In genomic region chr18:43383031-43383430, GRCh38 we compare ENCODE assay signal across 17 cellular contexts.
DNase-seq lines count a peak whose midpoint lies in the region; ATAC-seq, FAIRE-seq and TF ChIP-seq lines count a peak whose summit lies in the region.
"Had no signal": no experiment of that assay in that cellular context is flagged by ENCODE, and none has a peak within 500 bp of the region (broad histone marks: within the 10 kb centered on the region; RNA-seq: fewer than 3 reads in every experiment).

No MANE protein-coding gene starts in this region.

- no peak overlapping the region for H3K27ac ChIP-seq in mesendoderm (ENCODE audit: low read depth, low read length)
- H3K27ac ChIP-seq: BLaER1 had no signal

- TF ChIP-seq CTCF in D721Med (IDR thresholded peaks at IDR 0.05; ENCODE audit: insufficient read depth, missing control alignments) = no peak

- peak; percentile 48 for FAIRE-seq in D721Med (lab: Jason Lieb, UNC)
- FAIRE-seq: G401.6, GM12891, GM18507, H54 had no signal

- no peak overlapping the region for H3K4me2 ChIP-seq in mesendoderm (ENCODE audit: low read length)
- H3K4me2 ChIP-seq: BLaER1, GM23338 had no signal

- H4K5ac ChIP-seq in mesendoderm (ENCODE audit: low read length) = no peak overlapping the region

- WGBS in mesendoderm (ENCODE audit: extremely low coverage, insufficient coverage, low lambda C conversion rate) = no CpG with 5 or more reads among the region's 1 CpG

- no peak for ATAC-seq in HG03378 (IDR thresholded peaks at IDR 0.05; ENCODE audit: unreplicated experiment)
- ATAC-seq: GM23338, HCT116 had no signal

- no peak overlapping the region for H3K4me3 ChIP-seq in HAP-1
- no peak overlapping the region for H3K4me3 ChIP-seq in mesendoderm (ENCODE audit: low read length)
- H3K4me3 ChIP-seq: BLaER1, GM23338 had no signal

- H3K79me2 ChIP-seq in mesendoderm (ENCODE audit: control insufficient read depth, insufficient read depth, low read length) = no peaks in the 10 kb centered on the region

- H3K4me1 ChIP-seq in HAP-1 (peaks cover 14% of the 10 kb centered on the region), mesendoderm (ENCODE audit: control insufficient read depth, low read depth, low read length) (no peaks in the 10 kb centered on the region)
- H3K4me1 ChIP-seq: BLaER1 had no signal

- H3K36me3 ChIP-seq in HAP-1 (replicated peaks) (no peaks in the 10 kb centered on the region), mesendoderm (ENCODE audit: control insufficient read depth, insufficient read depth, low read length) (no peaks in the 10 kb centered on the region)
- H3K36me3 ChIP-seq: BLaER1 had no signal

- H3K4ac ChIP-seq in mesendoderm (ENCODE audit: low read depth, low read length) = no peak overlapping the region

- H3K9ac ChIP-seq in mesendoderm (ENCODE audit: low read length) = no peak overlapping the region
- H3K9ac ChIP-seq: BLaER1 had no signal

- no peak overlapping the region for H2BK5ac ChIP-seq in mesendoderm (ENCODE audit: low read length)

- in situ Hi-C loops in HAP-1 (cut with MboI; ENCODE audit: low sequenced_read_pairs) = no loop called here

- H3K27me3 ChIP-seq in HAP-1 (ENCODE audit: low read depth) = no peaks in the 10 kb centered on the region
- no peaks in the 10 kb centered on the region for H3K27me3 ChIP-seq in mesendoderm (ENCODE audit: insufficient read depth, low read length, poor library complexity)
- H3K27me3 ChIP-seq: BLaER1 had no signal

- DNase-seq in D721Med (ENCODE audit: insufficient read length, low spot score) = no peak
- DNase-seq in HAP-1 (ENCODE audit: low spot score in 2 of 2) = peak; percentile 22 to 80
- DNase-seq in NCI-H2171 treated with DMSO at 0.1 percent for 48 hours (lab: John Stamatoyannopoulos, UW) = peak; percentile 81
- DNase-seq in foreskin melanocyte = peak; percentile 54
- DNase-seq in mesendoderm = no peak
- DNase-seq in SIG-M5 treated with dmso at 0.1 percent for 504 hours (lab: John Stamatoyannopoulos, UW; ENCODE audit: unreplicated experiment) = no peak
- DNase-seq: 8988T; CD4-positive, alpha-beta memory T cell; HFFc6 had no signal

- H2BK120ac ChIP-seq in mesendoderm (ENCODE audit: low read depth, low read length) = no peak overlapping the region

- H3K9me3 ChIP-seq in HAP-1 = no peaks in the 10 kb centered on the region
- H3K9me3 ChIP-seq: BLaER1 had no signal

- no peak overlapping the region for H2BK15ac ChIP-seq in mesendoderm (replicated peaks; ENCODE audit: low read depth)

- no peak overlapping the region for H2AK5ac ChIP-seq in mesendoderm (ENCODE audit: low read length)

- no peak overlapping the region for H3K23ac ChIP-seq in mesendoderm (ENCODE audit: low read length)

- H3K18ac ChIP-seq in mesendoderm (ENCODE audit: low read length) = no peak overlapping the region

- H3K79me1 ChIP-seq in mesendoderm (ENCODE audit: low read length) = no peaks in the 10 kb centered on the region

- no peak overlapping the region for H3K56ac ChIP-seq in mesendoderm (ENCODE audit: low read length)

- no peak overlapping the region for H4K8ac ChIP-seq in mesendoderm (ENCODE audit: low read depth, low read length)

Comparison
In these comparisons a context has a peak if more than half of its experiments do, and no peak if none do; other contexts are left out.
1. DNase-seq: peak in HAP-1 (2 of 2), NCI-H2171 treated with DMSO at 0.1 percent for 48 hours (single experiment) and foreskin melanocyte (single experiment); none in D721Med (single experiment), mesendoderm (single experiment) and SIG-M5 treated with dmso at 0.1 percent for 504 hours (single experiment).